ENCODE assay signal across 11 cellular contexts in the genomic region with DNA sequence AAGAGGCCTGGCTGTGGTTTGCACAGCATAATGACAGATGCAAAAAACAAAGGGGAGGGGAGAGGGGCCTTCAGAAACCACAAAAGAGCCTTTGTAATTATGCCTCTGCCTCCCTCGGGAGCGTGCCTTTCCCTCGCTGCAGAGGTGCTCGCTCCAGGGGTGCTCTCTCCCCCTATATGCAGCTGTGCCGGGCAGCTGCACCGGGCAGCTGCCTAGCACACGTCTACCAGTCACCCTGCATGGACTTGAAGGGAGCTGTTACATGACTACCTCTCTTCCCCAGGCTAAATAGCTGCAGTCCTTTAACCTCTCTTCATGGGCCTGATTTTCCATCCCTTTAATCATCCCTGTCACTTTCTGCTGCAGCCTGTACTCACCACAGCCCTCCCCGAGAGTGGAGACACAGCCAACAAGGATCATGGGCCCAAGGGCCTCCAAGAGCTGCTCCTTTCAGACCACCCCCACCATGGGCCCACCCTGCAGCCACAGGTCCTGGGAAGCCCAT.
DNase-seq lines count a peak whose midpoint lies in the region; ATAC-seq and TF ChIP-seq lines count a peak whose summit lies in the region.
"Had no signal": no experiment of that assay in that cellular context is flagged by ENCODE, and none has a peak within 500 bp of the region (broad histone marks: within the 10 kb centered on the region; RNA-seq: fewer than 3 reads in every experiment).

No MANE protein-coding gene starts in this region.

- no peaks in the 10 kb centered on the region for H3K36me3 ChIP-seq in CD8-positive, alpha-beta memory T cell (ENCODE audit: insufficient read depth, low read length)
- H3K36me3 ChIP-seq in body of pancreas (replicated peaks in 1 of 2; ENCODE audit: insufficient read depth in 1 of 2, low read depth in 2 of 2), result no peaks in the 10 kb centered on the region

- H3K27me3 Mint-ChIP-seq in CD8-positive, alpha-beta memory T cell, result peaks cover 6 to 8% of the 10 kb centered on the region in 2 donors
- no peaks in the 10 kb centered on the region for H3K27me3 Mint-ChIP-seq in neural crest cell (ENCODE audit: low read depth)

- ATAC-seq in body of pancreas (peak; percentile 71), HG03571 (IDR thresholded peaks at IDR 0.05; ENCODE audit: unreplicated experiment) (no peak), HG03135 (IDR thresholded peaks at IDR 0.05; ENCODE audit: unreplicated experiment) (no peak)

- peak overlapping the region; percentile 12 to 96 (median 68) for H3K27ac Mint-ChIP-seq in CD8-positive, alpha-beta memory T cell
- H3K27ac Mint-ChIP-seq in neural crest cell (ENCODE audit: unreplicated experiment), result peak overlapping the region; percentile 86
- H3K27ac Mint-ChIP-seq: memory B cell had no signal

- peaks cover 20 to 30% (median 22%) of the 10 kb centered on the region in 3 donors for H3K4me1 Mint-ChIP-seq in CD8-positive, alpha-beta memory T cell
- H3K4me1 Mint-ChIP-seq in neural crest cell, result peaks cover 22% of the 10 kb centered on the region
- H3K4me1 Mint-ChIP-seq: memory B cell had no signal

- no peak overlapping the region for H3K27ac ChIP-seq in CD8-positive, alpha-beta memory T cell (ENCODE audit: low read depth, low read length)
- H3K27ac ChIP-seq in body of pancreas, result peak overlapping the region in 3 of 4 donors; percentile 8 to 66 (median 63)

- peak overlapping the region in 4 of 7 donors; percentile 11 to 58 (median 16) for H3K4me3 Mint-ChIP-seq in CD8-positive, alpha-beta memory T cell
- peak overlapping the region; percentile 31 for H3K4me3 Mint-ChIP-seq in neural crest cell
- H3K4me3 Mint-ChIP-seq: memory B cell had no signal

- no peaks in the 10 kb centered on the region for H3K4me1 ChIP-seq in CD8-positive, alpha-beta memory T cell (ENCODE audit: insufficient read depth, low read length)
- peaks cover 22% of the 10 kb centered on the region for H3K4me1 ChIP-seq in body of pancreas

- no peak for DNase-seq in CD8-positive, alpha-beta memory T cell
- peak; percentile 87 for DNase-seq in NCI-H146 (lab: John Stamatoyannopoulos, UW)
- no peak for DNase-seq in body of pancreas
- no peak for DNase-seq in neural crest cell (ENCODE audit: low read depth, low spot score)
- DNase-seq in NOMO-1 (lab: John Stamatoyannopoulos, UW; ENCODE audit: unreplicated experiment in 2 of 2), result no peak
- no peak for DNase-seq in activated CD4-positive, alpha-beta T cell treated with anti-CD3 and anti-CD28 coated beads, Interleukin-2, amount 50 U/mL, for 48 hours
- DNase-seq: activated naive CD4-positive, alpha-beta T cell treated with Interleukin-2 at 50 U/mL for 16 hours; stimulated activated CD4-positive, alpha-beta T cell treated with anti-CD3 and anti-CD28 coated beads, Interleukin-2, amount 100 ng/mL, for 48 hours had no signal

- H3K36me3 Mint-ChIP-seq in CD8-positive, alpha-beta memory T cell, result peaks cover 0 to 11% (median 2%) of the 10 kb centered on the region in 3 donors
- no peaks in the 10 kb centered on the region for H3K36me3 Mint-ChIP-seq in neural crest cell (ENCODE audit: low read depth)
- H3K36me3 Mint-ChIP-seq: memory B cell had no signal

- TF ChIP-seq POLR2A in body of pancreas (IDR thresholded peaks at IDR 0.05), result no peak

- H3K27me3 ChIP-seq in CD8-positive, alpha-beta memory T cell (ENCODE audit: insufficient read depth, low read length, poor library complexity, severe bottlenecking), result no peaks in the 10 kb centered on the region
- H3K27me3 ChIP-seq in body of pancreas, result no peaks in the 10 kb centered on the region

- no peak overlapping the region for H3K4me3 ChIP-seq in CD8-positive, alpha-beta memory T cell (ENCODE audit: low read length)
- no peak overlapping the region for H3K4me3 ChIP-seq in body of pancreas

- WGBS in body of pancreas, 2 donors, result 27 to 53% methylated on average over 5 to 8 of the region's 8 CpGs

- H3K9me3 ChIP-seq in CD8-positive, alpha-beta memory T cell (ENCODE audit: low read length), result no peaks in the 10 kb centered on the region
- no peaks in the 10 kb centered on the region for H3K9me3 ChIP-seq in body of pancreas

- peaks cover 0 to 2% (median 0%) of the 10 kb centered on the region in 5 donors for H3K9me3 Mint-ChIP-seq in CD8-positive, alpha-beta memory T cell
- no peaks in the 10 kb centered on the region for H3K9me3 Mint-ChIP-seq in neural crest cell
- H3K9me3 Mint-ChIP-seq: memory B cell had no signal

- CTCF ChIA-PET in CD8-positive, alpha-beta memory T cell (lab: Charles Lee), result interaction anchor here (1.0 to 3.8 kb wide), 4 partner anchors 10 to 208 kb away, joined by 3 to 26 read pairs (median 4); no protein-coding TSS in a partner anchor

- no peak for TF ChIP-seq CTCF in body of pancreas (IDR thresholded peaks at IDR 0.05)
- no peak for TF ChIP-seq CTCF in neural crest cell (conservative IDR thresholded peaks at IDR 0.05)

- POLR2A ChIA-PET in CD8-positive, alpha-beta memory T cell (lab: Charles Lee), result no interaction called here

- intact Hi-C loops in body of pancreas (cut with DNase I), result no loop called here
